15 cellular contexts compared by ENCODE assay signal in genomic region chr11:83720675-83721074, GRCh38.
DNase-seq lines count a peak whose midpoint lies in the region; TF ChIP-seq lines count a peak whose summit lies in the region.
"Had no signal": no experiment of that assay in that cellular context is flagged by ENCODE, and none has a peak within 500 bp of the region (broad histone marks: within the 10 kb centered on the region; RNA-seq: fewer than 3 reads in every experiment).

No MANE protein-coding gene starts in this region.

- WGBS in endodermal cell (ENCODE audit: insufficient coverage in 1 of 2, insufficient read length in 1 of 2), 2 experiments: 9% methylated on average over 2 of the region's 2 CpGs; no CpG with 5 or more reads in 1 of the 2 experiments
- WGBS in thyroid gland, 2 donors: 14 to 15% methylated on average over 2 of the region's 2 CpGs

- no peaks in the 10 kb centered on the region for H3K9me3 ChIP-seq in Caco-2
- H3K9me3 ChIP-seq in endodermal cell (ENCODE audit: control insufficient read depth, low read length): no peaks in the 10 kb centered on the region
- no peaks in the 10 kb centered on the region for H3K9me3 ChIP-seq in thyroid gland
- H3K9me3 ChIP-seq in CD4-positive, alpha-beta memory T cell (ENCODE audit: control insufficient read depth in 1 of 2, low read length in 2 of 2): no peaks in the 10 kb centered on the region
- H3K9me3 ChIP-seq: HAP-1 had no signal

- H3K27me3 ChIP-seq in Caco-2 (replicated peaks; ENCODE audit: control insufficient read depth, insufficient read depth, low read length) (no peaks in the 10 kb centered on the region), endodermal cell (ENCODE audit: control insufficient read depth, insufficient read depth, low read length, poor library complexity, severe bottlenecking) (no peaks in the 10 kb centered on the region), thyroid gland (no peaks in the 10 kb centered on the region)
- H3K27me3 ChIP-seq in CD4-positive, alpha-beta memory T cell (ENCODE audit: insufficient read depth, low read length): no peaks in the 10 kb centered on the region

- H3K4me3 Mint-ChIP-seq in Caco-2 (ENCODE audit: unreplicated experiment): no peak overlapping the region
- no peak overlapping the region for H3K4me3 Mint-ChIP-seq in endodermal cell
- no peak overlapping the region for H3K4me3 Mint-ChIP-seq in CD4-positive, alpha-beta memory T cell
- H3K4me3 Mint-ChIP-seq: B cell; CD4-positive, alpha-beta T cell had no signal

- H3K36me3 ChIP-seq in Caco-2 (ENCODE audit: control insufficient read depth, insufficient read depth, low read length) (no peaks in the 10 kb centered on the region), endodermal cell (ENCODE audit: control insufficient read depth, insufficient read depth, low read length) (peaks cover 15% of the 10 kb centered on the region), thyroid gland (no peaks in the 10 kb centered on the region)
- no peaks in the 10 kb centered on the region for H3K36me3 ChIP-seq in CD4-positive, alpha-beta memory T cell (ENCODE audit: insufficient read depth, low read length)
- H3K36me3 ChIP-seq: HAP-1 had no signal

- H3K9me3 Mint-ChIP-seq in Caco-2 (ENCODE audit: unreplicated experiment): peaks cover 14% of the 10 kb centered on the region
- H3K9me3 Mint-ChIP-seq in endodermal cell: no peaks in the 10 kb centered on the region
- H3K9me3 Mint-ChIP-seq in CD4-positive, alpha-beta memory T cell: no peaks in the 10 kb centered on the region
- H3K9me3 Mint-ChIP-seq: CD4-positive, alpha-beta T cell had no signal

- CTCF ChIA-PET in Caco-2 (lab: Charles Lee): interaction anchor here (0.7 to 1.4 kb wide), 3 partner anchors 9 to 888 kb away, joined by 4 to 7 read pairs (median 6); no protein-coding TSS in a partner anchor
- CTCF ChIA-PET in CD4-positive, alpha-beta memory T cell (lab: Charles Lee; ENCODE audit: partially characterized antibody): interaction anchor here (1.5 kb wide), 1 partner anchor 9 kb away, joined by 4 read pairs; no protein-coding TSS in a partner anchor

- TF ChIP-seq CTCF in Caco-2 (IDR thresholded peaks at IDR 0.05; ENCODE audit: insufficient read depth in 1 of 2, low read depth in 1 of 2, low read length in 1 of 2, severe bottlenecking in 1 of 2, unreplicated experiment in 1 of 2): no peak
- no peak for TF ChIP-seq CTCF in endodermal cell (conservative IDR thresholded peaks at IDR 0.05)
- TF ChIP-seq CTCF in thyroid gland (IDR thresholded peaks at IDR 0.05): no peak

- peak overlapping the region; percentile 5 for H3K27ac Mint-ChIP-seq in Caco-2 (ENCODE audit: unreplicated experiment)
- H3K27ac Mint-ChIP-seq in endodermal cell: no peak overlapping the region
- no peak overlapping the region for H3K27ac Mint-ChIP-seq in CD4-positive, alpha-beta memory T cell
- H3K27ac Mint-ChIP-seq: B cell; CD4-positive, alpha-beta T cell had no signal

- no TSS peak for BruUV-seq in Caco-2 (replicated peaks; lab: Mats Ljungman, UMichigan)

- H3K27ac ChIP-seq in endodermal cell (ENCODE audit: low read depth, low read length) (no peak overlapping the region), thyroid gland (peak overlapping the region; percentile 29 to 65 (median 54))
- H3K27ac ChIP-seq in CD4-positive, alpha-beta memory T cell (ENCODE audit: low read depth, low read length): no peak overlapping the region
- H3K27ac ChIP-seq: GM23248 had no signal

- DNase-seq in Caco-2 (no peak), NCI-H69 (lab: John Stamatoyannopoulos, UW) (peak; percentile 39), endodermal cell (peak; percentile 73), thyroid gland (peak; percentile 27 to 40), erythroblast (lab: John Stamatoyannopoulos, UW) (no peak), activated T-cell treated with anti-CD3 and anti-CD28 coated beads for 4 hours (no peak)
- DNase-seq in CD4-positive, alpha-beta memory T cell: no peak
- DNase-seq: C1 segment of cervical spinal cord; CD4-positive, alpha-beta T cell; DMS153; DMS79 treated with DMSO at 0.1 percent for 48 hours; EL had no signal

- H3K36me3 Mint-ChIP-seq in Caco-2 (ENCODE audit: insufficient read depth, unreplicated experiment) (peaks cover 16% of the 10 kb centered on the region), endodermal cell (ENCODE audit: low read depth) (no peaks in the 10 kb centered on the region)
- no peaks in the 10 kb centered on the region for H3K36me3 Mint-ChIP-seq in CD4-positive, alpha-beta memory T cell

- no peak for TF ChIP-seq POLR2A in thyroid gland (IDR thresholded peaks at IDR 0.05)
- no peak for TF ChIP-seq POLR2A in erythroblast (IDR thresholded peaks at IDR 0.05; ENCODE audit: low read length)

- H3K4me1 ChIP-seq in Caco-2 (peaks cover 43% of the 10 kb centered on the region), endodermal cell (ENCODE audit: control insufficient read depth, insufficient read depth, low read length) (peaks cover 9% of the 10 kb centered on the region), thyroid gland (peaks cover 16 to 25% of the 10 kb centered on the region in 2 donors)
- no peaks in the 10 kb centered on the region for H3K4me1 ChIP-seq in CD4-positive, alpha-beta memory T cell (ENCODE audit: insufficient read depth, low read length)
- H3K4me1 ChIP-seq: HAP-1 had no signal

- peak overlapping the region; percentile 2 for H3K9ac ChIP-seq in endodermal cell (ENCODE audit: extremely low read depth, low read length, poor library complexity, severe bottlenecking)
- H3K9ac ChIP-seq: GM23248 had no signal

- H3K4me1 Mint-ChIP-seq in Caco-2 (ENCODE audit: low read depth, unreplicated experiment) (peaks cover 38% of the 10 kb centered on the region), endodermal cell (peaks cover 39% of the 10 kb centered on the region)
- H3K4me1 Mint-ChIP-seq in CD4-positive, alpha-beta memory T cell: peaks cover 6 to 9% (median 7%) of the 10 kb centered on the region in 4 donors

- intact Hi-C loops in Caco-2 (cut with micrococcal nuclease; ENCODE audit: unreplicated experiment) (no loop called here), thyroid gland (cut with DNase I) (no loop called here)
- intact Hi-C loops in CD4-positive, alpha-beta memory T cell (cut with micrococcal nuclease): loop anchor here (5.0 kb wide), 2 partner anchors 853 to 1003 kb away; no protein-coding TSS in a partner anchor

- H3K4me3 ChIP-seq in Caco-2 (ENCODE audit: low read depth, low read length) (no peak overlapping the region), endodermal cell (ENCODE audit: low read length) (peak overlapping the region; percentile 1), thyroid gland (replicated peaks in 1 of 3) (no peak overlapping the region)
- H3K4me3 ChIP-seq in CD4-positive, alpha-beta memory T cell (ENCODE audit: low read length in 2 of 2): no peak overlapping the region
- H3K4me3 ChIP-seq: GM23248, HAP-1 had no signal

- H3K27me3 Mint-ChIP-seq in Caco-2 (ENCODE audit: insufficient read depth, unreplicated experiment) (no peaks in the 10 kb centered on the region), endodermal cell (ENCODE audit: insufficient read depth) (no peaks in the 10 kb centered on the region)
- H3K27me3 Mint-ChIP-seq in CD4-positive, alpha-beta memory T cell: peaks cover 2 to 6% of the 10 kb centered on the region in 2 donors

- POLR2A ChIA-PET in Caco-2 (lab: Charles Lee): interaction anchor here (0.6 to 1.0 kb wide), 3 partner anchors 36 to 485 kb away, joined by 3 to 6 read pairs (median 4); partner anchors contain the start of gene CCDC90B
- POLR2A ChIA-PET in CD4-positive, alpha-beta memory T cell (lab: Charles Lee; ENCODE audit: partially characterized antibody): no interaction called here

Comparison
In these comparisons a context has a peak if more than half of its experiments do, and no peak if none do; other contexts are left out.
1. DNase-seq: peak in NCI-H69 (single experiment), endodermal cell (single experiment) and thyroid gland (2 of 2); none in Caco-2 (0 of 2), erythroblast (0 of 2), CD4-positive, alpha-beta memory T cell (0 of 5) and activated T-cell treated with anti-CD3 and anti-CD28 coated beads for 4 hours (single experiment).
2. H3K27ac ChIP-seq: peak in thyroid gland (3 of 3); none in endodermal cell (single experiment) and CD4-positive, alpha-beta memory T cell (single experiment).